ENCODE assay signal across 26 cellular contexts in genomic region chr10:28674782-28675181, GRCh38. TPM values are rescaled to one million over a fixed set of nuclear protein-coding genes. Genes with fewer than 3 reads are reported as not detected.
"Had no signal": no experiment of that assay in that cellular context is flagged by ENCODE, and none has a peak within 500 bp of the region (broad histone marks: within the 10 kb centered on the region; RNA-seq: fewer than 3 reads in every experiment).

No MANE protein-coding gene starts in this region.

- ATAC-seq: Panc1, Right ventricle myocardium inferior, T-helper 17 cell had no signal

- H3K9me3 ChIP-seq: adrenal gland, SJCRH30 had no signal

- H3K27ac Mint-ChIP-seq: activated CD4-positive, alpha-beta memory T cell treated with anti-CD3 and anti-CD28 coated beads, Interleukin-2, amount 10 ng/mL, durations not matched to agents 7 days and 5 days; activated CD4-positive, alpha-beta T cell treated with anti-CD3 and anti-CD28 coated beads, Interleukin-2, amount 10 ng/mL, durations not matched to agents 7 days and 5 days; activated naive CD8-positive, alpha-beta T cell treated with anti-CD3 and anti-CD28 coated beads, Interleukin-2, amount 10 ng/mL, durations not matched to agents 7 days and 5 days; T-helper 17 cell had no signal

- H3K36me3 Mint-ChIP-seq: activated naive CD8-positive, alpha-beta T cell treated with anti-CD3 and anti-CD28 coated beads, Interleukin-2, amount 10 ng/mL, durations not matched to agents 7 days and 5 days had no signal

- H3K9me3 Mint-ChIP-seq: activated CD4-positive, alpha-beta memory T cell treated with anti-CD3 and anti-CD28 coated beads, Interleukin-2, amount 10 ng/mL, durations not matched to agents 7 days and 5 days; activated CD4-positive, alpha-beta T cell treated with anti-CD3 and anti-CD28 coated beads, Interleukin-2, amount 10 ng/mL, durations not matched to agents 7 days and 5 days; activated naive CD8-positive, alpha-beta T cell treated with anti-CD3 and anti-CD28 coated beads, Interleukin-2, amount 10 ng/mL, durations not matched to agents 7 days and 5 days had no signal

- H3K27ac ChIP-seq: adrenal gland, SJCRH30 had no signal

- H3K4me3 Mint-ChIP-seq: activated CD4-positive, alpha-beta memory T cell treated with anti-CD3 and anti-CD28 coated beads, Interleukin-2, amount 10 ng/mL, durations not matched to agents 7 days and 5 days; activated CD4-positive, alpha-beta T cell treated with anti-CD3 and anti-CD28 coated beads, Interleukin-2, amount 10 ng/mL, durations not matched to agents 7 days and 5 days; activated naive CD8-positive, alpha-beta T cell treated with anti-CD3 and anti-CD28 coated beads, Interleukin-2, amount 10 ng/mL, durations not matched to agents 7 days and 5 days had no signal

- H3K4me3 ChIP-seq: adrenal gland, SJCRH30 had no signal

- H3K27me3 ChIP-seq: adrenal gland had no signal

- H3K4me1 ChIP-seq: SJCRH30 had no signal

- DNase-seq: activated CD4-positive, alpha-beta memory T cell treated with anti-CD3 and anti-CD28 coated beads, Interleukin-2, amount 10 ng/mL, durations not matched to agents 7 days and 5 days; activated CD4-positive, alpha-beta T cell treated with anti-CD3 and anti-CD28 coated beads, Interleukin-2, amount 10 ng/mL, durations not matched to agents 7 days and 5 days; activated CD4-positive, CD25-positive, alpha-beta regulatory T cell; activated CD8-positive, alpha-beta memory T cell treated with anti-CD3 and anti-CD28 coated beads, Interleukin-2, amount 50 U/mL, for 4 hours; activated naive CD4-positive, alpha-beta T cell treated with anti-CD3 and anti-CD28 coated beads, Interleukin-2, amount 50 U/mL, for 16 hours; activated naive CD8-positive, alpha-beta T cell treated with anti-CD3 and anti-CD28 coated beads, Interleukin-2, amount 10 ng/mL, durations not matched to agents 7 days and 5 days; activated T-cell treated with anti-CD3 and anti-CD28 coated beads, Interleukin-2, amount 50 U/mL, for 1 hour; adrenal gland; anterior cingulate cortex; central memory CD4-positive, alpha-beta T cell; KG1; NCI-H1092; NCI-H1417; NCI-H1930; NCI-H2171; NCI-H2227 treated with DMSO at 0.1 percent for 48 hours; NCI-H446 treated with DMSO at 0.1 percent for 48 hours; NCI-H524 treated with DMSO at 0.1 percent for 48 hours; NCI-H748 treated with DMSO at 0.1 percent for 48 hours; OCI-M1; RPMI8226; SJCRH30; T-helper 17 cell; T-helper 9 cell had no signal

- H3K36me3 ChIP-seq: adrenal gland, SJCRH30 had no signal

RNA-seq across cellular contexts. Expression of gene BAMBI, which starts 2.5 kb away (rescaled TPM):
- total RNA-seq: activated CD4-positive, alpha-beta T cell treated with anti-CD3 and anti-CD28 coated beads, Interleukin-2, amount 10 ng/mL, durations not matched to agents 7 days and 5 days had no signal
